Comparison of ENCODE assay signal across 8 cellular contexts in genomic region chr17:4554997-4555799, GRCh38. TPM values are rescaled to one million over a fixed set of nuclear protein-coding genes. Genes with fewer than 3 reads are reported as not detected.
DNase-seq lines count a peak whose midpoint lies in the region; ATAC-seq, FAIRE-seq and TF ChIP-seq lines count a peak whose summit lies in the region.

TSS of gene MYBBP1A (minus strand) at chr17:4555384. CDS start at chr17:4555324, 60 bp downstream.

- H3K9ac ChIP-seq in OCI-LY3 (ENCODE audit: low read length) (peak within 1 kb of the TSS; percentile 95), endothelial cell of umbilical vein (replicated peaks; ENCODE audit: extremely low read depth, insufficient read depth, low read length) (peak within 1 kb of the TSS; percentile 68)

- peaks cover 32% of the 10 kb centered on the region for H3K4me1 ChIP-seq in OCI-LY3 (ENCODE audit: low read length)
- peaks cover 17% of the 10 kb centered on the region for H3K4me1 ChIP-seq in endothelial cell of umbilical vein (ENCODE audit: control insufficient read depth, extremely low read depth, insufficient read depth, low read length)

- POLR2A ChIA-PET in endothelial cell of umbilical vein (lab: Charles Lee), result interaction anchor here (0.7 kb wide), 1 partner anchor 17 kb away, joined by 3 read pairs; no protein-coding TSS in a partner anchor

- peak; percentile 84 for ATAC-seq in GM21447 (IDR thresholded peaks at IDR 0.05; ENCODE audit: unreplicated experiment)

- H3K9me3 ChIP-seq in OCI-LY3 (ENCODE audit: insufficient read depth, low read length) (no peaks in the 10 kb centered on the region), endothelial cell of umbilical vein (replicated peaks; ENCODE audit: control insufficient read depth, insufficient read depth, low read length) (no peaks in the 10 kb centered on the region)

- H3K4me2 ChIP-seq in OCI-LY3 (ENCODE audit: low read length) (peak within 1 kb of the TSS; percentile 99), endothelial cell of umbilical vein (ENCODE audit: insufficient read depth, low read length) (peak within 1 kb of the TSS; percentile 74)

- TSS peak; percentile 98 for BruUV-seq in endothelial cell of umbilical vein (replicated peaks; lab: Mats Ljungman, UMichigan)

- H3K36me3 ChIP-seq in OCI-LY3 (replicated peaks; ENCODE audit: low read depth, low read length) (peaks cover 27% of the 10 kb centered on the region), endothelial cell of umbilical vein (ENCODE audit: control insufficient read depth in 2 of 2, extremely low read depth in 1 of 2, insufficient read depth in 2 of 2, low read length in 2 of 2) (peaks cover 2 to 17% of the 10 kb centered on the region in 2 experiments)

- peak; percentile 86 for TF ChIP-seq POLR2A in endothelial cell of umbilical vein (IDR thresholded peaks at IDR 0.05; ENCODE audit: low read depth, low read length)

- peak; percentile 100 for DNase-seq in D721Med (ENCODE audit: insufficient read length, low spot score)
- peak; percentile 98 for DNase-seq in HuH-7 (ENCODE audit: low spot score)
- DNase-seq in activated CD8-positive, alpha-beta memory T cell treated with anti-CD3 and anti-CD28 coated beads, Interleukin-2, amount 50 U/mL, for 48 hours, result peak; percentile 99
- DNase-seq in endothelial cell of umbilical vein (ENCODE audit: low read depth, low spot score), result peak; percentile 94
- peak; percentile 96 for DNase-seq in midbrain (lab: John Stamatoyannopoulos, UW)
- peak; percentile 90 to 97 for DNase-seq in stimulated activated CD8-positive, alpha-beta memory T cell treated with anti-CD3 and anti-CD28 coated beads, Interleukin-2, amount 100 ng/mL, for 1 hour (ENCODE audit: low read depth in 2 of 2)

- H3K79me2 ChIP-seq in OCI-LY3 (ENCODE audit: low read length), result peaks cover 45% of the 10 kb centered on the region
- H3K79me2 ChIP-seq in endothelial cell of umbilical vein (ENCODE audit: control insufficient read depth, insufficient read depth, low read length), result peaks cover 20% of the 10 kb centered on the region

- peak within 1 kb of the TSS; percentile 99 for H3K4me3 ChIP-seq in OCI-LY3 (ENCODE audit: low read length)
- H3K4me3 ChIP-seq in endothelial cell of umbilical vein (replicated peaks in 1 of 3; ENCODE audit: insufficient read depth in 1 of 3, low read depth in 1 of 3, low read length in 3 of 3), result peak within 1 kb of the TSS; percentile 77 to 84 (median 78)

- peak within 1 kb of the TSS; percentile 82 for H3K27ac ChIP-seq in OCI-LY3 (ENCODE audit: low read length)
- peak within 1 kb of the TSS; percentile 57 for H3K27ac ChIP-seq in endothelial cell of umbilical vein (ENCODE audit: insufficient read depth, low read depth, low read length)

- intact Hi-C loops in endothelial cell of umbilical vein (cut with micrococcal nuclease), result no loop called here

- CTCF ChIA-PET in endothelial cell of umbilical vein (lab: Charles Lee), result interaction anchor here (0.7 to 3.9 kb wide), 10 partner anchors 8 to 138 kb away, joined by 3 to 31 read pairs (median 4); no protein-coding TSS in a partner anchor

- FAIRE-seq in D721Med (lab: Jason Lieb, UNC), result peak; percentile 32
- FAIRE-seq in endothelial cell of umbilical vein (lab: Jason Lieb, UNC), result peak; percentile 94

- no peaks in the 10 kb centered on the region for H4K20me1 ChIP-seq in OCI-LY3 (ENCODE audit: insufficient read depth, low read length)
- H4K20me1 ChIP-seq in endothelial cell of umbilical vein (replicated peaks; ENCODE audit: control insufficient read depth, extremely low read depth, insufficient read depth, low read length), result no peaks in the 10 kb centered on the region

- TF ChIP-seq CTCF in D721Med (IDR thresholded peaks at IDR 0.05; ENCODE audit: insufficient read depth, missing control alignments), result no peak
- TF ChIP-seq CTCF in OCI-LY3 (IDR thresholded peaks at IDR 0.05; ENCODE audit: low read depth, low read length), result peak; percentile 6; the same call in 1 of the 2 replicates
- TF ChIP-seq CTCF in endothelial cell of umbilical vein (IDR thresholded peaks at IDR 0.05; ENCODE audit: extremely low read depth in 1 of 2, insufficient read depth in 1 of 2, low read depth in 1 of 2, low read length in 2 of 2), result peak in 1 of 2 donors; percentile 22

- dilution Hi-C loops in endothelial cell of umbilical vein (cut with MboI; ENCODE audit: extremely low pct_ligation_motif_present, low sequenced_read_pairs), result no loop called here

- H3K27me3 ChIP-seq in OCI-LY3 (ENCODE audit: low read depth, low read length), result no peaks in the 10 kb centered on the region
- no peaks in the 10 kb centered on the region for H3K27me3 ChIP-seq in endothelial cell of umbilical vein (ENCODE audit: control insufficient read depth in 2 of 2, insufficient read depth in 2 of 2, low read length in 2 of 2)

- H2AFZ ChIP-seq in OCI-LY3 (ENCODE audit: low read depth, low read length) (peak within 1 kb of the TSS; percentile 52; the same call in 1 of the 2 replicates), endothelial cell of umbilical vein (ENCODE audit: low read depth, low read length) (peak within 1 kb of the TSS; percentile 74)

- H3K9me1 ChIP-seq in endothelial cell of umbilical vein (replicated peaks; ENCODE audit: control insufficient read depth, extremely low read depth, insufficient read depth, low read length), result no peaks in the 10 kb centered on the region

TF ChIP-seq in endothelial cell of umbilical vein, 7 proteins besides CTCF, POLR2A, EP300 and RAD21:
- no peak for TF ChIP-seq JUN (IDR thresholded peaks at IDR 0.05; ENCODE audit: borderline replicate concordance, insufficient read depth, insufficient read length, low read depth)
- peak; percentile 94 for TF ChIP-seq POLR2AphosphoS5 (IDR thresholded peaks at IDR 0.05; ENCODE audit: insufficient read depth, low read depth, low read length)
- TF ChIP-seq GATA2 (IDR thresholded peaks at IDR 0.05; ENCODE audit: insufficient read depth, insufficient read length, low read depth, low read length), result no peak
- TF ChIP-seq MAX (IDR thresholded peaks at IDR 0.05; ENCODE audit: insufficient read depth, insufficient read length), result peak; percentile 94
- no peak for TF ChIP-seq EZH2 (IDR thresholded peaks at IDR 0.05; ENCODE audit: borderline replicate concordance, low read depth, low read length, severe bottlenecking)
- TF ChIP-seq FOS (IDR thresholded peaks at IDR 0.05; ENCODE audit: borderline replicate concordance, insufficient read depth, low read length), result no peak
- TF ChIP-seq MYC (IDR thresholded peaks at IDR 0.05; ENCODE audit: low read depth, low read length), result no peak

RNA-seq across cellular contexts. Expression of gene MYBBP1A, which starts in this region (rescaled TPM):
- total RNA-seq in endothelial cell of umbilical vein, result 78.1 and 79.2 TPM in 2 replicates
- polyA plus RNA-seq in endothelial cell of umbilical vein, result 26.8 and 29.3 TPM in 2 replicates
- polyA plus RNA-seq in endothelial cell of umbilical vein (2011; cell fraction: cytosol; rRNA removed), result 23.1 and 28.2 TPM in 2 replicates
- polyA plus RNA-seq in endothelial cell of umbilical vein (2011; cell fraction: nucleus; rRNA removed), result 109 and 111 TPM in 2 replicates
- polyA plus RNA-seq in endothelial cell of umbilical vein (2012), result 54.2 and 58.6 TPM in 2 replicates
- 36.6 and 55.5 TPM in 2 replicates for polyA minus RNA-seq in endothelial cell of umbilical vein
- polyA minus RNA-seq in endothelial cell of umbilical vein (2011; cell fraction: cytosol; rRNA and poly(A)+ RNA removed), result 65.2 TPM
- polyA minus RNA-seq in endothelial cell of umbilical vein (2011; cell fraction: nucleus; rRNA and poly(A)+ RNA removed), result 43.8 and 58.8 TPM in 2 replicates

Comparison
In these comparisons a context has a peak if more than half of its experiments do, and no peak if none do; other contexts are left out.
1. Peak in every context shown above with its lines: DNase-seq, ATAC-seq, H3K4me3 ChIP-seq and H3K27ac ChIP-seq.